ENCODE assay signal across 23 cellular contexts in genomic region chr10:123792579-123792978, GRCh38.
"Had no signal": no experiment of that assay in that cellular context is flagged by ENCODE, and none has a peak within 500 bp of the region (broad histone marks: within the 10 kb centered on the region; RNA-seq: fewer than 3 reads in every experiment).

No MANE protein-coding gene starts in this region.

- FAIRE-seq: endometrium, keratinocyte, small intestine had no signal

- H3K4me3 ChIP-seq: coronary artery, esophagus squamous epithelium, gastroesophageal sphincter, left ventricle myocardium inferior, lower lobe of right lung, ovary, stomach, uterus had no signal

- H3K27ac ChIP-seq: coronary artery, epithelial cell of prostate, esophagus squamous epithelium, gastroesophageal sphincter, left ventricle myocardium inferior, lower lobe of right lung, ovary, stomach, uterus had no signal

- H3K9me3 ChIP-seq: lower lobe of right lung, ovary, uterus had no signal

- DNase-seq: effector memory CD4-positive, alpha-beta T cell; esophagus squamous epithelium; foreskin fibroblast; glutamatergic neuron; left ventricle myocardium inferior; lower lobe of right lung; natural killer cell; ovary; right cardiac atrium; small intestine; stimulated activated CD4-positive, alpha-beta T cell treated with anti-CD3 and anti-CD28 coated beads, Interleukin-12 subunit alpha, Interleukin-12 subunit beta, amount 100 ng/mL, for 4 hours; stimulated activated naive CD4-positive, alpha-beta T cell; stomach; trophoblast cell; uterus had no signal

- H3K4me1 Mint-ChIP-seq: memory B cell, mesothelial cell of epicardium, natural killer cell, neural crest cell had no signal

- H3K4me1 ChIP-seq: esophagus squamous epithelium, left ventricle myocardium inferior, lower lobe of right lung, stomach, uterus had no signal

- H3K27ac Mint-ChIP-seq: memory B cell, mesothelial cell of epicardium, natural killer cell had no signal

- H3K4me3 Mint-ChIP-seq: memory B cell, mesothelial cell of epicardium, natural killer cell, neural crest cell had no signal

- H3K36me3 Mint-ChIP-seq: memory B cell, mesothelial cell of epicardium, natural killer cell had no signal

- H3K9me3 Mint-ChIP-seq: natural killer cell had no signal

- H3K27me3 ChIP-seq: esophagus squamous epithelium, gastroesophageal sphincter, ovary, stomach, uterus had no signal

- H3K36me3 ChIP-seq: esophagus squamous epithelium, left ventricle myocardium inferior, lower lobe of right lung, ovary, uterus had no signal
